Comparison of ENCODE assay signal across 20 cellular contexts in genomic region chr4:142278663-142279062, GRCh38.
"Had no signal": no experiment of that assay in that cellular context is flagged by ENCODE, and none has a peak within 500 bp of the region (broad histone marks: within the 10 kb centered on the region; RNA-seq: fewer than 3 reads in every experiment).

No MANE protein-coding gene starts in this region.

- ATAC-seq: heart left ventricle; right lobe of liver; stimulated activated memory B cell treated with anti-CD40 and anti-IgM and Interleukin-4, amounts not matched to agents 10 μg/mL and 1 μg/mL and 100 μg/mL, for 72 hours; T-cell had no signal

- H3K4me1 ChIP-seq: ascending aorta, right lobe of liver had no signal

- DNase-seq: activated CD4-positive, alpha-beta T cell treated with anti-CD3 and anti-CD28 coated beads, Interleukin-2, amount 10 ng/mL, durations not matched to agents 24 days and 14 days; activated effector memory CD4-positive, alpha-beta T cell treated with anti-CD3 and anti-CD28 coated beads, Interleukin-2, amount 50 U/mL, for 16 hours; activated naive CD8-positive, alpha-beta T cell treated with anti-CD3 and anti-CD28 coated beads, Interleukin-2, amount 10 ng/mL, durations not matched to agents 7 days and 5 days; activated T-cell treated with anti-CD3 and anti-CD28 coated beads for 4 hours; foreskin melanocyte; heart left ventricle; left ventricle myocardium inferior; mesenchymal stem cell; occipital lobe; right lobe of liver; stimulated activated CD4-positive, alpha-beta T cell treated with anti-CD3 and anti-CD28 coated beads, Interleukin-1b, Interleukin-23, amount 100 ng/mL, for 48 hours; T-cell; T1000; transverse colon; WERI-Rb-1 had no signal

- H3K4me3 ChIP-seq: ascending aorta, cardiac muscle cell, heart left ventricle, left ventricle myocardium inferior, right lobe of liver, transverse colon had no signal

- H3K9me3 ChIP-seq: ascending aorta, left ventricle myocardium inferior, right lobe of liver, transverse colon had no signal

- H3K36me3 Mint-ChIP-seq: stimulated activated memory B cell treated with anti-CD40 and anti-IgM and Interleukin-4, amounts not matched to agents 10 μg/mL and 1 μg/mL and 100 μg/mL, for 72 hours had no signal

- H3K36me3 ChIP-seq: ascending aorta, cardiac muscle cell, heart left ventricle, left ventricle myocardium inferior, right lobe of liver, transverse colon, WERI-Rb-1 had no signal

- H3K4me3 Mint-ChIP-seq: activated CD4-positive, alpha-beta T cell treated with anti-CD3 and anti-CD28 coated beads, Interleukin-2, amount 10 ng/mL, durations not matched to agents 24 days and 14 days; activated naive CD8-positive, alpha-beta T cell treated with anti-CD3 and anti-CD28 coated beads, Interleukin-2, amount 10 ng/mL, durations not matched to agents 7 days and 5 days; nephron; stimulated activated memory B cell treated with anti-CD40 and anti-IgM and Interleukin-4, amounts not matched to agents 10 μg/mL and 1 μg/mL and 100 μg/mL, for 72 hours; T-cell had no signal

- H3K27ac ChIP-seq: ascending aorta, cardiac muscle cell, heart left ventricle, left ventricle myocardium inferior, right lobe of liver, transverse colon, WERI-Rb-1 had no signal

- H3K27me3 ChIP-seq: ascending aorta, cardiac muscle cell, heart left ventricle, right lobe of liver, transverse colon had no signal

- H3K4me1 Mint-ChIP-seq: nephron; stimulated activated memory B cell treated with anti-CD40 and anti-IgM and Interleukin-4, amounts not matched to agents 10 μg/mL and 1 μg/mL and 100 μg/mL, for 72 hours had no signal

- H3K9me3 Mint-ChIP-seq: activated CD4-positive, alpha-beta T cell treated with anti-CD3 and anti-CD28 coated beads, Interleukin-2, amount 10 ng/mL, durations not matched to agents 24 days and 14 days; activated naive CD8-positive, alpha-beta T cell treated with anti-CD3 and anti-CD28 coated beads, Interleukin-2, amount 10 ng/mL, durations not matched to agents 7 days and 5 days; nephron; stimulated activated memory B cell treated with anti-CD40 and anti-IgM and Interleukin-4, amounts not matched to agents 10 μg/mL and 1 μg/mL and 100 μg/mL, for 72 hours; T-cell had no signal

- H3K27ac Mint-ChIP-seq: activated CD4-positive, alpha-beta T cell treated with anti-CD3 and anti-CD28 coated beads, Interleukin-2, amount 10 ng/mL, durations not matched to agents 24 days and 14 days; activated naive CD8-positive, alpha-beta T cell treated with anti-CD3 and anti-CD28 coated beads, Interleukin-2, amount 10 ng/mL, durations not matched to agents 7 days and 5 days; nephron; progenitor cell of endocrine pancreas; stimulated activated memory B cell treated with anti-CD40 and anti-IgM and Interleukin-4, amounts not matched to agents 10 μg/mL and 1 μg/mL and 100 μg/mL, for 72 hours; T-cell had no signal

- H3K27me3 Mint-ChIP-seq: activated CD4-positive, alpha-beta T cell treated with anti-CD3 and anti-CD28 coated beads, Interleukin-2, amount 10 ng/mL, durations not matched to agents 24 days and 14 days; activated naive CD8-positive, alpha-beta T cell treated with anti-CD3 and anti-CD28 coated beads, Interleukin-2, amount 10 ng/mL, durations not matched to agents 7 days and 5 days; stimulated activated memory B cell treated with anti-CD40 and anti-IgM and Interleukin-4, amounts not matched to agents 10 μg/mL and 1 μg/mL and 100 μg/mL, for 72 hours; T-cell had no signal
